Comparison of ENCODE assay signal across 9 cellular contexts in genomic region chr4:1171306-1172227, GRCh38. TPM values are rescaled to one million over a fixed set of nuclear protein-coding genes. Genes with fewer than 3 reads are reported as not detected.
DNase-seq lines count a peak whose midpoint lies in the region; ATAC-seq and TF ChIP-seq lines count a peak whose summit lies in the region.
"Had no signal": no experiment of that assay in that cellular context is flagged by ENCODE, and none has a peak within 500 bp of the region (broad histone marks: within the 10 kb centered on the region; RNA-seq: fewer than 3 reads in every experiment).

No MANE protein-coding gene starts in this region.

- peak; percentile 46 for DNase-seq in DMS53 (lab: John Stamatoyannopoulos, UW)
- no peak for DNase-seq in DMS53 treated with DMSO at 0.1 percent for 48 hours (lab: John Stamatoyannopoulos, UW; ENCODE audit: unreplicated experiment)
- DNase-seq in ascending aorta (ENCODE audit: low spot score in 2 of 2), result no peak
- no peak for DNase-seq in kidney epithelial cell (ENCODE audit: low read depth)
- DNase-seq in stimulated activated CD4-positive, alpha-beta T cell treated with anti-CD3 and anti-CD28 coated beads, TNF-alpha, amount 100 ng/mL, for 1 hour (ENCODE audit: low read depth in 3 of 3, low spot score in 1 of 3), result peak in 2 of 3 donors; percentile 29 to 35
- no peak for DNase-seq in cerebellar nuclear complex (lab: John Stamatoyannopoulos, UW)
- DNase-seq in SIG-M5 (lab: John Stamatoyannopoulos, UW), result no peak

- H3K27me3 ChIP-seq in ascending aorta, result peaks cover 22% of the 10 kb centered on the region
- H3K27me3 ChIP-seq in kidney epithelial cell (ENCODE audit: control insufficient read depth, insufficient read depth, low read length), result peaks cover 62% of the 10 kb centered on the region

- no peaks in the 10 kb centered on the region for H3K36me3 ChIP-seq in ascending aorta
- H3K36me3 ChIP-seq in kidney epithelial cell (ENCODE audit: control insufficient read depth, insufficient read depth, low read length), result no peaks in the 10 kb centered on the region

- peaks cover 8 to 22% of the 10 kb centered on the region in 2 donors for H3K4me1 ChIP-seq in ascending aorta

- peak in 1 of 3 experiments; percentile 0 for TF ChIP-seq CTCF in ascending aorta (IDR thresholded peaks at IDR 0.05)
- TF ChIP-seq CTCF in kidney epithelial cell (IDR thresholded peaks at IDR 0.05; ENCODE audit: insufficient read depth, low read length, poor library complexity, severe bottlenecking), result no peak

- no peak overlapping the region for H3K27ac ChIP-seq in ascending aorta

- no peaks in the 10 kb centered on the region for H3K9me3 ChIP-seq in ascending aorta
- H3K9me3 ChIP-seq: A549 had no signal

- intact Hi-C loops in ascending aorta (cut with DNase I), result no loop called here

- no peak for ATAC-seq in HG02938 (IDR thresholded peaks at IDR 0.05; ENCODE audit: unreplicated experiment)
- ATAC-seq: A549 had no signal

- H3K4me3 ChIP-seq in ascending aorta (peak overlapping the region; percentile 55 to 56), kidney epithelial cell (ENCODE audit: low read depth, low read length) (peak overlapping the region; percentile 37)
- H3K4me3 ChIP-seq: A549 had no signal

RNA-seq across cellular contexts. Expression of gene SPON2, which starts 0.8 kb away (rescaled TPM):
- total RNA-seq in ascending aorta (14.0 TPM), kidney epithelial cell (9.7 and 10.9 TPM in 2 replicates)

RNA-seq across cellular contexts. Expression of gene RNF212, which starts 58.2 kb away (rescaled TPM):
- total RNA-seq in ascending aorta (not detected), kidney epithelial cell (5.2 and 13.0 TPM in 2 replicates)

Comparison
In these comparisons a context has a peak if more than half of its experiments do, and no peak if none do; other contexts are left out.
1. DNase-seq: peak in DMS53 (single experiment) and stimulated activated CD4-positive, alpha-beta T cell treated with anti-CD3 and anti-CD28 coated beads, TNF-alpha, amount 100 ng/mL, for 1 hour (2 of 3); none in DMS53 treated with DMSO at 0.1 percent for 48 hours (single experiment), ascending aorta (0 of 2), kidney epithelial cell (single experiment), cerebellar nuclear complex (0 of 2) and SIG-M5 (single experiment).